ENCODE assay signal across 1 cellular context in genomic region chr14:20454645-20455354, GRCh38.
TF ChIP-seq lines count a peak whose summit lies in the region.

Gene APEX1 (plus strand): TSS chr14:20455226. CDS start chr14:20455646, 420 bp downstream.
Gene OSGEP (minus strand): TSS chr14:20454812. CDS start chr14:20454683, 129 bp downstream.

TF ChIP-seq in HepG2, 621 proteins besides CTCF, POLR2A, EP300 and RAD21 (continued from another document):
- TF ChIP-seq, protein P1, sequence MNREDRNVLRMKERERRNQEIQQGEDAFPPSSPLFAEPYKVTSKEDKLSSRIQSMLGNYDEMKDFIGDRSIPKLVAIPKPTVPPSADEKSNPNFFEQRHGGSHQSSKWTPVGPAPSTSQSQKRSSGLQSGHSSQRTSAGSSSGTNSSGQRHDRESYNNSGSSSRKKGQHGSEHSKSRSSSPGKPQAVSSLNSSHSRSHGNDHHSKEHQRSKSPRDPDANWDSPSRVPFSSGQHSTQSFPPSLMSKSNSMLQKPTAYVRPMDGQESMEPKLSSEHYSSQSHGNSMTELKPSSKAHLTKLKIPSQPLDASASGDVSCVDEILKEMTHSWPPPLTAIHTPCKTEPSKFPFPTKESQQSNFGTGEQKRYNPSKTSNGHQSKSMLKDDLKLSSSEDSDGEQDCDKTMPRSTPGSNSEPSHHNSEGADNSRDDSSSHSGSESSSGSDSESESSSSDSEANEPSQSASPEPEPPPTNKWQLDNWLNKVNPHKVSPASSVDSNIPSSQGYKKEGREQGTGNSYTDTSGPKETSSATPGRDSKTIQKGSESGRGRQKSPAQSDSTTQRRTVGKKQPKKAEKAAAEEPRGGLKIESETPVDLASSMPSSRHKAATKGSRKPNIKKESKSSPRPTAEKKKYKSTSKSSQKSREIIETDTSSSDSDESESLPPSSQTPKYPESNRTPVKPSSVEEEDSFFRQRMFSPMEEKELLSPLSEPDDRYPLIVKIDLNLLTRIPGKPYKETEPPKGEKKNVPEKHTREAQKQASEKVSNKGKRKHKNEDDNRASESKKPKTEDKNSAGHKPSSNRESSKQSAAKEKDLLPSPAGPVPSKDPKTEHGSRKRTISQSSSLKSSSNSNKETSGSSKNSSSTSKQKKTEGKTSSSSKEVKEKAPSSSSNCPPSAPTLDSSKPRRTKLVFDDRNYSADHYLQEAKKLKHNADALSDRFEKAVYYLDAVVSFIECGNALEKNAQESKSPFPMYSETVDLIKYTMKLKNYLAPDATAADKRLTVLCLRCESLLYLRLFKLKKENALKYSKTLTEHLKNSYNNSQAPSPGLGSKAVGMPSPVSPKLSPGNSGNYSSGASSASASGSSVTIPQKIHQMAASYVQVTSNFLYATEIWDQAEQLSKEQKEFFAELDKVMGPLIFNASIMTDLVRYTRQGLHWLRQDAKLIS (CRISPR knock-in tag; IDR thresholded peaks at IDR 0.05): peak; percentile 30
- TF ChIP-seq ADNP (CRISPR knock-in tag; IDR thresholded peaks at IDR 0.05): no peak
- TF ChIP-seq, protein P2, sequence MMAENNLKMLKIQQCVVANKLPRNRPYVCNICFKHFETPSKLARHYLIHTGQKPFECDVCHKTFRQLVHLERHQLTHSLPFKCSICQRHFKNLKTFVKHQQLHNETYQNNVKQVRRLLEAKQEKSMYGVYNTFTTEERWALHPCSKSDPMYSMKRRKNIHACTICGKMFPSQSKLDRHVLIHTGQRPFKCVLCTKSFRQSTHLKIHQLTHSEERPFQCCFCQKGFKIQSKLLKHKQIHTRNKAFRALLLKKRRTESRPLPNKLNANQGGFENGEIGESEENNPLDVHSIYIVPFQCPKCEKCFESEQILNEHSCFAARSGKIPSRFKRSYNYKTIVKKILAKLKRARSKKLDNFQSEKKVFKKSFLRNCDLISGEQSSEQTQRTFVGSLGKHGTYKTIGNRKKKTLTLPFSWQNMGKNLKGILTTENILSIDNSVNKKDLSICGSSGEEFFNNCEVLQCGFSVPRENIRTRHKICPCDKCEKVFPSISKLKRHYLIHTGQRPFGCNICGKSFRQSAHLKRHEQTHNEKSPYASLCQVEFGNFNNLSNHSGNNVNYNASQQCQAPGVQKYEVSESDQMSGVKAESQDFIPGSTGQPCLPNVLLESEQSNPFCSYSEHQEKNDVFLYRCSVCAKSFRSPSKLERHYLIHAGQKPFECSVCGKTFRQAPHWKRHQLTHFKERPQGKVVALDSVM (CRISPR knock-in tag; IDR thresholded peaks at IDR 0.05): no peak
- TF ChIP-seq MAFF (IDR thresholded peaks at IDR 0.05; ENCODE audit: low read depth, low read length): no peak
- TF ChIP-seq PITX1 (CRISPR knock-in tag; IDR thresholded peaks at IDR 0.05): peak; percentile 65; the same call in 1 of the 2 replicates
- TF ChIP-seq ZNF597 (CRISPR knock-in tag; IDR thresholded peaks at IDR 0.05): no peak
- peak; percentile 79; the same call in 1 of the 2 replicates for TF ChIP-seq HNRNPL (IDR thresholded peaks at IDR 0.05; ENCODE audit: low read depth, low read length)
- TF ChIP-seq ZNF850 (CRISPR knock-in tag; conservative IDR thresholded peaks at IDR 0.05): no peak
- TF ChIP-seq ZNF83 (CRISPR knock-in tag; IDR thresholded peaks at IDR 0.05; ENCODE audit: borderline replicate concordance): no peak
- TF ChIP-seq ZKSCAN1 (IDR thresholded peaks at IDR 0.05; ENCODE audit: low read length): no peak
- peak; percentile 83 for TF ChIP-seq TOPORS (CRISPR knock-in tag; IDR thresholded peaks at IDR 0.05)
- TF ChIP-seq IKZF4 (CRISPR knock-in tag; IDR thresholded peaks at IDR 0.05; ENCODE audit: borderline replicate concordance, low read depth, not compliant biosample characterization): no peak
- TF ChIP-seq SUZ12 (IDR thresholded peaks at IDR 0.05; ENCODE audit: low read depth, low read length): no peak
- TF ChIP-seq IKZF5 (CRISPR knock-in tag; IDR thresholded peaks at IDR 0.05): peak; percentile 63
- peak; percentile 35; the same call in 1 of the 2 replicates for TF ChIP-seq ZSCAN9 (CRISPR knock-in tag; IDR thresholded peaks at IDR 0.05; ENCODE audit: borderline replicate concordance)
- TF ChIP-seq MYC (CRISPR knock-in tag; IDR thresholded peaks at IDR 0.05; ENCODE audit: borderline replicate concordance): peak; percentile 99
- TF ChIP-seq, protein P3, sequence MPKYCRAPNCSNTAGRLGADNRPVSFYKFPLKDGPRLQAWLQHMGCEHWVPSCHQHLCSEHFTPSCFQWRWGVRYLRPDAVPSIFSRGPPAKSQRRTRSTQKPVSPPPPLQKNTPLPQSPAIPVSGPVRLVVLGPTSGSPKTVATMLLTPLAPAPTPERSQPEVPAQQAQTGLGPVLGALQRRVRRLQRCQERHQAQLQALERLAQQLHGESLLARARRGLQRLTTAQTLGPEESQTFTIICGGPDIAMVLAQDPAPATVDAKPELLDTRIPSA (CRISPR knock-in tag; IDR thresholded peaks at IDR 0.05; ENCODE audit: borderline replicate concordance): no peak
- 0 out of 2 replicates have a peak, but pooled peaks have one; percentile 37 for TF ChIP-seq ZNF274 (CRISPR knock-in tag; IDR thresholded peaks at IDR 0.05)
- TF ChIP-seq MTA3 (CRISPR knock-in tag; IDR thresholded peaks at IDR 0.05): no peak
- no peak for TF ChIP-seq ZNF180 (CRISPR knock-in tag; IDR thresholded peaks at IDR 0.05; ENCODE audit: borderline replicate concordance, low read depth)
- TF ChIP-seq KLF16 (CRISPR knock-in tag; IDR thresholded peaks at IDR 0.05): peak; percentile 34 to 60; a peak in 3 of 4 replicates
- peak; percentile 70; the same call in 1 of the 2 replicates for TF ChIP-seq ZNF124 (CRISPR knock-in tag; IDR thresholded peaks at IDR 0.05)
- no peak for TF ChIP-seq ZNF136 (CRISPR knock-in tag; IDR thresholded peaks at IDR 0.05; ENCODE audit: low read depth)
- no peak for TF ChIP-seq SRSF4 (IDR thresholded peaks at IDR 0.05; ENCODE audit: low read depth, low read length, poor library complexity, severe bottlenecking)
- no peak for TF ChIP-seq PTBP1 (IDR thresholded peaks at IDR 0.05; ENCODE audit: low read depth, low read length, poor library complexity, severe bottlenecking)
- peak; percentile 89 for TF ChIP-seq HES4 (CRISPR knock-in tag; IDR thresholded peaks at IDR 0.05; ENCODE audit: borderline replicate concordance)
- peak; percentile 82 for TF ChIP-seq AGO1 (IDR thresholded peaks at IDR 0.05; ENCODE audit: low read depth, low read length, poor library complexity, severe bottlenecking)
- peak; percentile 95 for TF ChIP-seq ZFX (CRISPR knock-in tag; IDR thresholded peaks at IDR 0.05; ENCODE audit: low read depth)
- TF ChIP-seq ZNF276 (CRISPR knock-in tag; IDR thresholded peaks at IDR 0.05; ENCODE audit: low read depth): no peak
- TF ChIP-seq, protein P4, sequence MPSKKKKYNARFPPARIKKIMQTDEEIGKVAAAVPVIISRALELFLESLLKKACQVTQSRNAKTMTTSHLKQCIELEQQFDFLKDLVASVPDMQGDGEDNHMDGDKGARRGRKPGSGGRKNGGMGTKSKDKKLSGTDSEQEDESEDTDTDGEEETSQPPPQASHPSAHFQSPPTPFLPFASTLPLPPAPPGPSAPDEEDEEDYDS (CRISPR knock-in tag; IDR thresholded peaks at IDR 0.05): peak; percentile 95
- TF ChIP-seq, protein P5, sequence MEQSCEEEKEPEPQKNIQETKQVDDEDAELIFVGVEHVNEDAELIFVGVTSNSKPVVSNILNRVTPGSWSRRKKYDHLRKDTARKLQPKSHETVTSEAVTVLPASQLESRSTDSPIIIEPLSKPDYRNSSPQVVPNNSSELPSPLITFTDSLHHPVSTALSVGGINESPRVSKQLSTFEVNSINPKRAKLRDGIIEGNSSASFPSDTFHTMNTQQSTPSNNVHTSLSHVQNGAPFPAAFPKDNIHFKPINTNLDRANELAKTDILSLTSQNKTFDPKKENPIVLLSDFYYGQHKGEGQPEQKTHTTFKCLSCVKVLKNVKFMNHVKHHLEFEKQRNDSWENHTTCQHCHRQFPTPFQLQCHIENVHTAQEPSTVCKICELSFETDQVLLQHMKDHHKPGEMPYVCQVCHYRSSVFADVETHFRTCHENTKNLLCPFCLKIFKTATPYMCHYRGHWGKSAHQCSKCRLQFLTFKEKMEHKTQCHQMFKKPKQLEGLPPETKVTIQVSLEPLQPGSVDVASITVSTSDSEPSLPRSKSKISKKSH (CRISPR knock-in tag; IDR thresholded peaks at IDR 0.05; ENCODE audit: borderline replicate concordance): peak; percentile 19; the same call in 1 of the 2 replicates
- TF ChIP-seq ZNF713 (CRISPR knock-in tag; IDR thresholded peaks at IDR 0.05): peak; percentile 84; the same call in 1 of the 2 replicates
- peak; percentile 32; the same call in 1 of the 2 replicates for TF ChIP-seq GTF3A (CRISPR knock-in tag; conservative IDR thresholded peaks at IDR 0.05)
- TF ChIP-seq CENPBD1 (CRISPR knock-in tag; IDR thresholded peaks at IDR 0.05; ENCODE audit: borderline replicate concordance, low read depth): no peak; the same call in 1 of the 2 replicates
